Comparison of ENCODE assay signal across 14 cellular contexts in genomic region chr20:37396520-37397075, GRCh38. TPM values are rescaled to one million over a fixed set of nuclear protein-coding genes. Genes with fewer than 3 reads are reported as not detected.
DNase-seq lines count a peak whose midpoint lies in the region; ATAC-seq, FAIRE-seq and TF ChIP-seq lines count a peak whose summit lies in the region.
"Had no signal": no experiment of that assay in that cellular context is flagged by ENCODE, and none has a peak within 500 bp of the region (broad histone marks: within the 10 kb centered on the region; RNA-seq: fewer than 3 reads in every experiment).

No MANE protein-coding gene starts in this region.

- H3K4me1 ChIP-seq in HepG2 (ENCODE audit: insufficient read depth, low read length) = peaks cover 78% of the 10 kb centered on the region

- no peaks in the 10 kb centered on the region for H3K9me3 ChIP-seq in HepG2 (ENCODE audit: low read length)

- 81% methylated on average over 19 of the region's 20 CpGs for WGBS in HepG2 (ENCODE audit: low lambda C conversion rate)

- H3K79me2 ChIP-seq in HepG2 (ENCODE audit: insufficient read depth, low read length) = no peaks in the 10 kb centered on the region

- H3K9ac ChIP-seq in HepG2 (ENCODE audit: insufficient read depth, low read depth, low read length) = no peak overlapping the region

- no peaks in the 10 kb centered on the region for H4K20me1 ChIP-seq in HepG2 (ENCODE audit: insufficient read depth, low read length)

- ATAC-seq in HepG2 = no peak
- ATAC-seq in GM21825 (IDR thresholded peaks at IDR 0.05; ENCODE audit: unreplicated experiment) = no peak
- no peak for ATAC-seq in GM19324 (IDR thresholded peaks at IDR 0.05; ENCODE audit: low FRiP score, unreplicated experiment)
- ATAC-seq in HG02973 (IDR thresholded peaks at IDR 0.05; ENCODE audit: unreplicated experiment) = no peak
- ATAC-seq: activated CD8-positive, alpha-beta memory T cell treated with anti-CD3 and anti-CD28 coated beads, Interleukin-2, amount 10 ng/mL, durations not matched to agents 7 days and 5 days had no signal

- H2AFZ ChIP-seq in HepG2 (ENCODE audit: low read length) = no peak overlapping the region

- no peak for TF ChIP-seq POLR2A in HepG2 (IDR thresholded peaks at IDR 0.05; ENCODE audit: insufficient read depth in 1 of 2, low read depth in 2 of 2, low read length in 2 of 2)

- TF ChIP-seq EP300 in HepG2 (IDR thresholded peaks at IDR 0.05; ENCODE audit: low read depth in 2 of 2, low read length in 2 of 2) (no peak), HepG2 (CRISPR knock-in tag; IDR thresholded peaks at IDR 0.05; ENCODE audit: borderline replicate concordance) (no peak)

- no peak overlapping the region for H3K4me3 ChIP-seq in HepG2 (replicated peaks in 1 of 3; ENCODE audit: insufficient read depth in 1 of 3, low read depth in 2 of 3, low read length in 3 of 3)
- H3K4me3 ChIP-seq: skin epidermis had no signal

- peak; percentile 48 for DNase-seq in DMS79 treated with DMSO at 0.1 percent for 48 hours (lab: John Stamatoyannopoulos, UW)
- DNase-seq in NCI-H187 (lab: John Stamatoyannopoulos, UW) = peak; percentile 47 to 69
- peak; percentile 63 for DNase-seq in SHP77 treated with DMSO at 0.1 percent for 48 hours (lab: John Stamatoyannopoulos, UW)
- DNase-seq in HepG2 (ENCODE audit: low spot score) = no peak
- no peak for DNase-seq in AG08396 (ENCODE audit: low spot score)
- DNase-seq: activated CD8-positive, alpha-beta memory T cell treated with anti-CD3 and anti-CD28 coated beads, Interleukin-2, amount 10 ng/mL, durations not matched to agents 7 days and 5 days; C1 segment of cervical spinal cord; effector CD8-positive, alpha-beta T cell; stimulated activated CD8-positive, alpha-beta memory T cell treated with anti-CD3 and anti-CD28 coated beads, Interleukin-4, amount 100 ng/mL, for 48 hours; T-helper 9 cell had no signal

- POLR2A ChIA-PET in HepG2 (lab: Yijun Ruan, JAX) = interaction anchor here (1.7 to 3.5 kb wide), 2 partner anchors 16 to 131 kb away, joined by 7 to 14 read pairs; partner anchors contain the start of gene BLCAP

- H3K4me2 ChIP-seq in HepG2 (ENCODE audit: low read depth, low read length) = no peak overlapping the region

- no peak for TF ChIP-seq CTCF in HepG2 (CRISPR knock-in tag; IDR thresholded peaks at IDR 0.05)

- peak overlapping the region; percentile 21 for H3K27ac ChIP-seq in HepG2 (ENCODE audit: extremely low read length, insufficient read depth, low read length)

- no peak for TF ChIP-seq RAD21 in HepG2 (CRISPR knock-in tag; IDR thresholded peaks at IDR 0.05)

- intact Hi-C loops in HepG2 (cut with micrococcal nuclease; ENCODE audit: unreplicated experiment) = loop anchor here (5.0 kb wide), 1 partner anchor 129 kb away; no protein-coding TSS in a partner anchor

- in situ Hi-C loops in HepG2 (cut with HindIII; ENCODE audit: extremely low pct_ligation_motif_present, low pct_unique_long_range_greater_than_20kb) = no loop called here

- no peaks in the 10 kb centered on the region for H3K27me3 ChIP-seq in HepG2 (ENCODE audit: control insufficient read depth in 1 of 2, insufficient read depth in 2 of 2, low read length in 2 of 2)

- no TSS peak for BruUV-seq in HepG2 (replicated peaks; lab: Mats Ljungman, UMichigan)

- FAIRE-seq in HepG2 (lab: Jason Lieb, UNC) = no peak

- H3K36me3 ChIP-seq in HepG2 (replicated peaks in 1 of 2; ENCODE audit: control insufficient read depth in 1 of 2, insufficient read depth in 2 of 2, low read length in 2 of 2) = peaks cover 20 to 50% of the 10 kb centered on the region in 2 experiments

- CTCF ChIA-PET in HepG2 (lab: Yijun Ruan, JAX; ENCODE audit: low intra/inter-chr PET ratio, low total read pairs) = no interaction called here

TF ChIP-seq in HepG2, 621 proteins besides CTCF, POLR2A, EP300 and RAD21 (continues in another document):
- TF ChIP-seq ONECUT2 (CRISPR knock-in tag; IDR thresholded peaks at IDR 0.05) = peak; percentile 53; the same call in 1 of the 2 replicates
- TF ChIP-seq ZNF343 (CRISPR knock-in tag; IDR thresholded peaks at IDR 0.05) = peak; percentile 3; the same call in 1 of the 2 replicates
- 0 out of 2 replicates have a peak, but pooled peaks have one; percentile 1 for TF ChIP-seq ZNF574 (CRISPR knock-in tag; IDR thresholded peaks at IDR 0.05)
- TF ChIP-seq RXRB (CRISPR knock-in tag; IDR thresholded peaks at IDR 0.05; ENCODE audit: borderline replicate concordance) = no peak
- no peak for TF ChIP-seq MAFF (IDR thresholded peaks at IDR 0.05; ENCODE audit: low read depth, low read length)
- peak; percentile 54; the same call in 1 of the 2 replicates for TF ChIP-seq HOXA3 (CRISPR knock-in tag; IDR thresholded peaks at IDR 0.05)
- no peak for TF ChIP-seq KDM3A (CRISPR knock-in tag; IDR thresholded peaks at IDR 0.05; ENCODE audit: low read depth)
- peak; percentile 48 for TF ChIP-seq RBM22 (optimal IDR thresholded peaks at IDR 0.05; ENCODE audit: low read length)
- TF ChIP-seq MAX (IDR thresholded peaks at IDR 0.05) = 0 out of 2 replicates have a peak, but pooled peaks have one; percentile 1
- 0 out of 2 replicates have a peak, but pooled peaks have one; percentile 30 for TF ChIP-seq ZIK1 (CRISPR knock-in tag; IDR thresholded peaks at IDR 0.05; ENCODE audit: borderline replicate concordance, low read depth)
- no peak for TF ChIP-seq ZNF281 (CRISPR knock-in tag; IDR thresholded peaks at IDR 0.05; ENCODE audit: borderline replicate concordance)

RNA-seq across cellular contexts. Expression of gene SRC, which starts 50.7 kb away (rescaled TPM):
- 54.7 and 59.7 TPM in 2 replicates for total RNA-seq in HepG2 (2016; rRNA removed; fragmentation: Illumina TruSeq; extraction: Trizol)
- 18.4 and 21.0 TPM in 2 replicates for total RNA-seq in HepG2 (2016; cell fraction: cytosol; rRNA removed; fragmentation: Illumina TruSeq; extraction: Trizol; ENCODE audit: low read depth)
- 48.2 and 56.8 TPM in 2 replicates for total RNA-seq in HepG2 (2016; cell fraction: insoluble cytoplasmic fraction; rRNA removed; fragmentation: Illumina TruSeq; extraction: Trizol)
- total RNA-seq in HepG2 (2016; cell fraction: membrane; rRNA removed; fragmentation: Illumina TruSeq; extraction: Trizol) = 25.3 and 30.3 TPM in 2 replicates
- 60.1 and 65.6 TPM in 2 replicates for total RNA-seq in HepG2 (2016; cell fraction: nucleus; rRNA removed; fragmentation: Illumina TruSeq; extraction: Trizol)
- 192 and 229 TPM in 2 replicates for polyA plus RNA-seq in HepG2 (2011; rRNA removed)
- polyA plus RNA-seq in HepG2 (2011; cell fraction: cytosol; rRNA removed) = 97.4 and 112 TPM in 2 replicates
- polyA plus RNA-seq in HepG2 (2011; cell fraction: nucleus; rRNA removed) = 448 and 459 TPM in 2 replicates
- 148 and 158 TPM in 2 replicates for polyA plus RNA-seq in HepG2 (2012)
- 3.4 and 4.0 TPM in 2 replicates for polyA plus RNA-seq in HepG2 (2016; cell fraction: cytosol; fragmentation: Illumina TruSeq; extraction: Trizol; ENCODE audit: low read depth)
- polyA plus RNA-seq in HepG2 (2016; cell fraction: insoluble cytoplasmic fraction; fragmentation: Illumina TruSeq; extraction: Trizol; ENCODE audit: low read depth) = 43.5 and 52.9 TPM in 2 replicates
- polyA plus RNA-seq in HepG2 (2016; cell fraction: membrane; fragmentation: Illumina TruSeq; extraction: Trizol; ENCODE audit: low read depth) = 13.5 and 16.0 TPM in 2 replicates
- 92.1 and 101 TPM in 2 replicates for polyA plus RNA-seq in HepG2 (2016; cell fraction: nucleus; fragmentation: Illumina TruSeq; extraction: Trizol; ENCODE audit: insufficient read depth, low read depth)
- polyA minus RNA-seq in HepG2 (2011; rRNA and poly(A)+ RNA removed; ENCODE audit: low replicate concordance) = 0.87 and 280 TPM in 2 replicates
- polyA minus RNA-seq in HepG2 (2011; cell fraction: cytosol; rRNA and poly(A)+ RNA removed) = 92.5 and 127 TPM in 2 replicates
- 209 and 267 TPM in 2 replicates for polyA minus RNA-seq in HepG2 (2011; cell fraction: nucleus; rRNA and poly(A)+ RNA removed)

Comparison
In these comparisons a context has a peak if more than half of its experiments do, and no peak if none do; other contexts are left out.
1. DNase-seq: peak in DMS79 treated with DMSO at 0.1 percent for 48 hours (single experiment), NCI-H187 (2 of 2) and SHP77 treated with DMSO at 0.1 percent for 48 hours (single experiment); none in HepG2 (single experiment) and AG08396 (single experiment).